10 cellular contexts compared by ENCODE assay signal in genomic region chr5:153900703-153901395, GRCh38.
DNase-seq lines count a peak whose midpoint lies in the region; ATAC-seq and TF ChIP-seq lines count a peak whose summit lies in the region.
"Had no signal": no experiment of that assay in that cellular context is flagged by ENCODE, and none has a peak within 500 bp of the region (broad histone marks: within the 10 kb centered on the region; RNA-seq: fewer than 3 reads in every experiment).

No MANE protein-coding gene starts in this region.

- DNase-seq in BJ (ENCODE audit: low read depth) (peak; percentile 98), SK-N-SH (no peak), fibroblast of gingiva (ENCODE audit: low read depth) (peak; percentile 80), psoas muscle (peak in 1 of 2 donors; percentile 14), NCI-H1105 (lab: John Stamatoyannopoulos, UW) (no peak), vagina (ENCODE audit: extremely low spot score in 2 of 2) (no peak)
- no peak for DNase-seq in activated CD4-positive, alpha-beta T cell treated with anti-CD3 and anti-CD28 coated beads, Interleukin-2, amount 50 U/mL, for 1 hour
- DNase-seq: CD4-positive, alpha-beta T cell; NCI-H345 had no signal

- H3K9me2 ChIP-seq in SK-N-SH: no peaks in the 10 kb centered on the region

- peak overlapping the region; percentile 68 to 78; a peak in 3 of 4 replicates for H3K27ac ChIP-seq in SK-N-SH (ENCODE audit: low read depth in 2 of 2, low read length in 1 of 2)
- H3K27ac ChIP-seq in psoas muscle: no peak overlapping the region
- no peak overlapping the region for H3K27ac ChIP-seq in vagina

- no peaks in the 10 kb centered on the region for H3K9me3 ChIP-seq in SK-N-SH
- no peaks in the 10 kb centered on the region for H3K9me3 ChIP-seq in psoas muscle
- no peaks in the 10 kb centered on the region for H3K9me3 ChIP-seq in vagina

- POLR2A ChIA-PET in BJ (lab: Charles Lee) (no interaction called here), SK-N-SH (lab: Yijun Ruan, JAX) (no interaction called here)

- TF ChIP-seq RAD21 in SK-N-SH (IDR thresholded peaks at IDR 0.05; ENCODE audit: low read length): no peak

- peak; percentile 41 to 98; a peak in 2 of 4 replicates for TF ChIP-seq EP300 in SK-N-SH (IDR thresholded peaks at IDR 0.05; ENCODE audit: borderline replicate concordance in 1 of 2, low read depth in 1 of 2, low read length in 1 of 2)

- H3K36me3 ChIP-seq in BJ (ENCODE audit: control insufficient read depth, insufficient read depth, low read length) (no peaks in the 10 kb centered on the region), SK-N-SH (replicated peaks in 1 of 2; ENCODE audit: control insufficient read depth in 1 of 2, insufficient read depth in 2 of 2, low read length in 1 of 2) (no peaks in the 10 kb centered on the region), psoas muscle (ENCODE audit: insufficient read depth in 1 of 2, low read depth in 1 of 2) (no peaks in the 10 kb centered on the region), vagina (no peaks in the 10 kb centered on the region)

- 8% methylated on average over 3 of the region's 3 CpGs for WGBS in SK-N-SH (ENCODE audit: low lambda C conversion rate)
- WGBS in psoas muscle, 3 donors: 31 to 43% (median 38%) methylated on average over 3 of the region's 3 CpGs

- H3K79me2 ChIP-seq in SK-N-SH (ENCODE audit: insufficient read depth): no peaks in the 10 kb centered on the region

- H3K4me3 ChIP-seq in BJ (ENCODE audit: low read depth, low read length) (no peak overlapping the region), SK-N-SH (ENCODE audit: low read depth in 2 of 2, low read length in 1 of 2) (no peak overlapping the region), psoas muscle (no peak overlapping the region), vagina (no peak overlapping the region)

- intact Hi-C loops in psoas muscle (cut with DNase I): no loop called here
- intact Hi-C loops in vagina (cut with DNase I): no loop called here

- TF ChIP-seq CTCF in BJ (IDR thresholded peaks at IDR 0.05; ENCODE audit: insufficient read depth, low read depth, low read length) (no peak), SK-N-SH (IDR thresholded peaks at IDR 0.05) (no peak), psoas muscle (IDR thresholded peaks at IDR 0.05) (no peak), vagina (IDR thresholded peaks at IDR 0.05) (no peak)

- no peak for TF ChIP-seq POLR2A in vagina (IDR thresholded peaks at IDR 0.05)

- H3K4me1 ChIP-seq in SK-N-SH (ENCODE audit: control insufficient read depth in 1 of 2, insufficient read depth in 2 of 2, low read depth in 1 of 2, low read length in 1 of 2) (peaks cover 0 to 7% of the 10 kb centered on the region in 2 experiments; a peak in 1 of 4 replicates), psoas muscle (no peaks in the 10 kb centered on the region), vagina (no peaks in the 10 kb centered on the region)

- peak in 3 of 4 donors; percentile 27 to 64 (median 48) for ATAC-seq in psoas muscle
- no peak for ATAC-seq in HG03280 (IDR thresholded peaks at IDR 0.05; ENCODE audit: unreplicated experiment)

- CTCF ChIA-PET in BJ (lab: Yijun Ruan, JAX): no interaction called here
- CTCF ChIA-PET in SK-N-SH (lab: Yijun Ruan, JAX): no interaction called here

- H3K27me3 ChIP-seq in BJ (ENCODE audit: control insufficient read depth, insufficient read depth, low read length): no peaks in the 10 kb centered on the region
- no peaks in the 10 kb centered on the region for H3K27me3 ChIP-seq in SK-N-SH (ENCODE audit: insufficient read depth)
- no peaks in the 10 kb centered on the region for H3K27me3 ChIP-seq in psoas muscle (ENCODE audit: insufficient read depth in 3 of 3, low read length in 2 of 3)
- no peaks in the 10 kb centered on the region for H3K27me3 ChIP-seq in vagina

- no peaks in the 10 kb centered on the region for H4K20me1 ChIP-seq in SK-N-SH (ENCODE audit: insufficient read depth)

- H3K4me2 ChIP-seq in SK-N-SH: peak overlapping the region; percentile 40; the same call in 1 of the 2 replicates

- H3F3A ChIP-seq in SK-N-SH (replicated peaks; ENCODE audit: insufficient read depth): peaks cover 12% of the 10 kb centered on the region

- H2AFZ ChIP-seq in SK-N-SH (ENCODE audit: low read depth): 0 out of 2 replicates have a peak overlapping the region, but pooled peaks have one; percentile 13

- H3K9ac ChIP-seq in SK-N-SH: peak overlapping the region; percentile 42; the same call in 1 of the 2 replicates

TF ChIP-seq in SK-N-SH, 30 proteins besides CTCF, POLR2A, EP300 and RAD21 (continues in another document):
- no peak for TF ChIP-seq YY1 (IDR thresholded peaks at IDR 0.05; ENCODE audit: low read depth)
- TF ChIP-seq RCOR1 (IDR thresholded peaks at IDR 0.05; ENCODE audit: low read length): no peak
- no peak for TF ChIP-seq MXI1 (IDR thresholded peaks at IDR 0.05; ENCODE audit: low read depth, low read length)
- TF ChIP-seq FOXJ3 (CRISPR knock-in tag; IDR thresholded peaks at IDR 0.05): no peak
- TF ChIP-seq ZBTB33 (IDR thresholded peaks at IDR 0.05; ENCODE audit: borderline replicate concordance, low read depth): peak; percentile 70; the same call in 1 of the 2 replicates
- TF ChIP-seq, protein P1, sequence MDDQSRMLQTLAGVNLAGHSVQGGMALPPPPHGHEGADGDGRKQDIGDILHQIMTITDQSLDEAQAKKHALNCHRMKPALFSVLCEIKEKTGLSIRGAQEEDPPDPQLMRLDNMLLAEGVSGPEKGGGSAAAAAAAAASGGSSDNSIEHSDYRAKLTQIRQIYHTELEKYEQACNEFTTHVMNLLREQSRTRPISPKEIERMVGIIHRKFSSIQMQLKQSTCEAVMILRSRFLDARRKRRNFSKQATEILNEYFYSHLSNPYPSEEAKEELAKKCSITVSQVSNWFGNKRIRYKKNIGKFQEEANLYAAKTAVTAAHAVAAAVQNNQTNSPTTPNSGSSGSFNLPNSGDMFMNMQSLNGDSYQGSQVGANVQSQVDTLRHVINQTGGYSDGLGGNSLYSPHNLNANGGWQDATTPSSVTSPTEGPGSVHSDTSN (IDR thresholded peaks at IDR 0.05): peak; percentile 94
- TF ChIP-seq JUND (IDR thresholded peaks at IDR 0.05): peak; percentile 92
- peak; percentile 96 for TF ChIP-seq TCF12 (IDR thresholded peaks at IDR 0.05)
- TF ChIP-seq MEF2A (IDR thresholded peaks at IDR 0.05; ENCODE audit: borderline replicate concordance, low read depth): no peak; the same call in 1 of the 2 replicates
- no peak for TF ChIP-seq ELF1 (IDR thresholded peaks at IDR 0.05)
- TF ChIP-seq TAF1 (IDR thresholded peaks at IDR 0.05; ENCODE audit: borderline replicate concordance, low read depth, low read length): no peak
- TF ChIP-seq FOXM1 (IDR thresholded peaks at IDR 0.05; ENCODE audit: low read depth): peak; percentile 91
- TF ChIP-seq EZH2phosphoT487 (IDR thresholded peaks at IDR 0.05; ENCODE audit: borderline replicate concordance, low read depth): no peak
- TF ChIP-seq RXRA (IDR thresholded peaks at IDR 0.05; ENCODE audit: borderline replicate concordance, low read depth): peak; percentile 78
- TF ChIP-seq CHD2 (IDR thresholded peaks at IDR 0.05; ENCODE audit: low read length, partially characterized antibody): no peak
- TF ChIP-seq, protein P2, sequence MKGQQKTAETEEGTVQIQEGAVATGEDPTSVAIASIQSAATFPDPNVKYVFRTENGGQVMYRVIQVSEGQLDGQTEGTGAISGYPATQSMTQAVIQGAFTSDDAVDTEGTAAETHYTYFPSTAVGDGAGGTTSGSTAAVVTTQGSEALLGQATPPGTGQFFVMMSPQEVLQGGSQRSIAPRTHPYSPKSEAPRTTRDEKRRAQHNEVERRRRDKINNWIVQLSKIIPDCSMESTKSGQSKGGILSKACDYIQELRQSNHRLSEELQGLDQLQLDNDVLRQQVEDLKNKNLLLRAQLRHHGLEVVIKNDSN (IDR thresholded peaks at IDR 0.05; ENCODE audit: borderline replicate concordance, low read depth): no peak
- TF ChIP-seq POLR2AphosphoS5 (IDR thresholded peaks at IDR 0.05; ENCODE audit: low read depth, low read length): peak; percentile 66; the same call in 1 of the 2 replicates
- no peak for TF ChIP-seq NRF1 (IDR thresholded peaks at IDR 0.05; ENCODE audit: low read depth, low read length)
- TF ChIP-seq GABPA (IDR thresholded peaks at IDR 0.05; ENCODE audit: low read depth): no peak
- TF ChIP-seq, protein P3, sequence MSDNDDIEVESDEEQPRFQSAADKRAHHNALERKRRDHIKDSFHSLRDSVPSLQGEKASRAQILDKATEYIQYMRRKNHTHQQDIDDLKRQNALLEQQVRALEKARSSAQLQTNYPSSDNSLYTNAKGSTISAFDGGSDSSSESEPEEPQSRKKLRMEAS (IDR thresholded peaks at IDR 0.05; ENCODE audit: low read depth): no peak
- no peak for TF ChIP-seq USF2 (IDR thresholded peaks at IDR 0.05; ENCODE audit: borderline replicate concordance, low read depth, low read length)
- TF ChIP-seq GATA2 (CRISPR knock-in tag; IDR thresholded peaks at IDR 0.05): no peak

Comparison
In these comparisons a context has a peak if more than half of its experiments do, and no peak if none do; other contexts are left out.
1. DNase-seq: peak in BJ (single experiment) and fibroblast of gingiva (single experiment); none in SK-N-SH (single experiment), NCI-H1105 (single experiment), vagina (0 of 2) and activated CD4-positive, alpha-beta T cell treated with anti-CD3 and anti-CD28 coated beads, Interleukin-2, amount 50 U/mL, for 1 hour (single experiment).
2. H3K27ac ChIP-seq: peak in SK-N-SH (2 of 2); none in psoas muscle (single experiment) and vagina (single experiment).